In the genomic region with DNA sequence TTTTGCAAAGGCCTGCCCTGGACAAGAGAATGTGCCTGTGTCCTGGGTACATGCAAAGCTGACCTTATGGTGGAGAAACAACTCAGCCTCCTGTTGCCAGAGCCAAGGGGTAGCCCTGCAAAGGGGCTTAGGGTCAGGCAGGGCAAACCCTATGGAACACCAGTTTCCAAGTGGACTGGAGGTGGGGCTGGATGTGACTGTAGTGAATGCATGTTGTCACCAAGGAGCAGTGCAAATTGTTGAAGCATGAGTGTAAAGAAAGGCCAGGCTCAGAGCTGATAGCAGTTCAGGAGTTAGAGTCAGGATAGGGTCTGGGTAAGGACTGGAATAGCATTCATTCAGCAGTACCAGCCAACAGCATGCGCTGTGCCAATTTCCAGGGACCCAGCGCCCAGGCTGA, we compare ENCODE assay signal across 1 cellular context.
TF ChIP-seq lines count a peak whose summit lies in the region.

No MANE protein-coding gene starts in this region.

TF ChIP-seq in H1, 55 proteins besides CTCF, POLR2A, EP300 and RAD21 (continued from another document):
- TF ChIP-seq SIN3A (conservative IDR thresholded peaks at IDR 0.05 in 1 of 2, IDR thresholded peaks at IDR 0.05 in 1 of 2; ENCODE audit: low read depth in 1 of 2, low read length in 2 of 2) (no peak), PHF8 (conservative IDR thresholded peaks at IDR 0.05; ENCODE audit: low read depth, low read length) (no peak), CHD2 (IDR thresholded peaks at IDR 0.05; ENCODE audit: low read length) (no peak), BCL11A (IDR thresholded peaks at IDR 0.05; ENCODE audit: low read depth in 2 of 2, low read length in 2 of 2) (no peak), CHD1 (IDR thresholded peaks at IDR 0.05; ENCODE audit: low read depth, low read length) (no peak), CEBPB (IDR thresholded peaks at IDR 0.05; ENCODE audit: low read depth, low read length) (no peak), TBP (IDR thresholded peaks at IDR 0.05; ENCODE audit: low read depth, low read length) (no peak), BRCA1 (IDR thresholded peaks at IDR 0.05; ENCODE audit: low read depth, low read length) (no peak), CBX8 (IDR thresholded peaks at IDR 0.05; ENCODE audit: borderline replicate concordance, low read depth, low read length) (no peak), YY1 (IDR thresholded peaks at IDR 0.05; ENCODE audit: low read depth, low read length) (no peak), MAFK (IDR thresholded peaks at IDR 0.05; ENCODE audit: low read depth, low read length) (no peak), NRF1 (IDR thresholded peaks at IDR 0.05; ENCODE audit: low read depth, low read length) (no peak)
- TF ChIP-seq, protein P1, sequence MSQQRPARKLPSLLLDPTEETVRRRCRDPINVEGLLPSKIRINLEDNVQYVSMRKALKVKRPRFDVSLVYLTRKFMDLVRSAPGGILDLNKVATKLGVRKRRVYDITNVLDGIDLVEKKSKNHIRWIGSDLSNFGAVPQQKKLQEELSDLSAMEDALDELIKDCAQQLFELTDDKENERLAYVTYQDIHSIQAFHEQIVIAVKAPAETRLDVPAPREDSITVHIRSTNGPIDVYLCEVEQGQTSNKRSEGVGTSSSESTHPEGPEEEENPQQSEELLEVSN (IDR thresholded peaks at IDR 0.05): no peak
TF ChIP-seq in H1: peak in this region for 0.
